Comparison of ENCODE assay signal across 1 cellular context in genomic region chr6:36756761-36757160, GRCh38.
TF ChIP-seq lines count a peak whose summit lies in the region.

No MANE protein-coding gene starts in this region.

TF ChIP-seq in GM23338, 12 proteins besides CTCF, POLR2A, EP300 and RAD21 (continued from another document):
- no peak for TF ChIP-seq ZNF462 (CRISPR knock-in tag; IDR thresholded peaks at IDR 0.05)
- no peak for TF ChIP-seq NANOG (IDR thresholded peaks at IDR 0.05; ENCODE audit: borderline replicate concordance)
- TF ChIP-seq REST (IDR thresholded peaks at IDR 0.05; ENCODE audit: unreplicated experiment): no peak
TF ChIP-seq in GM23338: peak in this region for 0.
